Comparison of ENCODE assay signal across 24 cellular contexts in genomic region chr15:58631319-58631718, GRCh38.
DNase-seq lines count a peak whose midpoint lies in the region; ATAC-seq, FAIRE-seq and TF ChIP-seq lines count a peak whose summit lies in the region.
"Had no signal": no experiment of that assay in that cellular context is flagged by ENCODE, and none has a peak within 500 bp of the region (broad histone marks: within the 10 kb centered on the region; RNA-seq: fewer than 3 reads in every experiment).

No MANE protein-coding gene starts in this region.

- H3K4me1 ChIP-seq in GM12878 (ENCODE audit: control insufficient read depth, insufficient read depth, low read length) (peaks cover 8% of the 10 kb centered on the region; the same call in 1 of the 2 replicates), vagina (peaks cover 20% of the 10 kb centered on the region)

- no peaks in the 10 kb centered on the region for H3K9me3 Mint-ChIP-seq in activated CD4-positive, alpha-beta T cell treated with anti-CD3 and anti-CD28 coated beads, Interleukin-2, amount 10 ng/mL, durations not matched to agents 24 days and 14 days
- no peaks in the 10 kb centered on the region for H3K9me3 Mint-ChIP-seq in Calu3 (ENCODE audit: low read depth, unreplicated experiment)
- H3K9me3 Mint-ChIP-seq in osteocyte (ENCODE audit: unreplicated experiment), result no peaks in the 10 kb centered on the region
- H3K9me3 Mint-ChIP-seq: type B pancreatic cell had no signal

- BruUV-seq in Calu3 (replicated peaks; lab: Mats Ljungman, UMichigan) (no TSS peak), GM12878 (replicated peaks; lab: Mats Ljungman, UMichigan) (no TSS peak)

- H3K36me3 Mint-ChIP-seq in activated CD4-positive, alpha-beta T cell treated with anti-CD3 and anti-CD28 coated beads, Interleukin-2, amount 10 ng/mL, durations not matched to agents 24 days and 14 days (ENCODE audit: low read depth), result peaks cover 32% of the 10 kb centered on the region
- H3K36me3 Mint-ChIP-seq in Calu3 (ENCODE audit: insufficient read depth, unreplicated experiment) (peaks cover 18% of the 10 kb centered on the region), osteocyte (ENCODE audit: unreplicated experiment) (peaks cover 28% of the 10 kb centered on the region)

- no peak for TF ChIP-seq EP300 in GM12878 (IDR thresholded peaks at IDR 0.05; ENCODE audit: borderline replicate concordance in 1 of 2, control insufficient read depth in 1 of 2, low read depth in 2 of 2, low read length in 2 of 2)

- no peak for TF ChIP-seq RAD21 in GM12878 (IDR thresholded peaks at IDR 0.05; ENCODE audit: insufficient read depth, low read depth, low read length)

- H3K27me3 ChIP-seq in GM12878 (replicated peaks in 1 of 2; ENCODE audit: control insufficient read depth in 2 of 2, insufficient read depth in 2 of 2, low read length in 1 of 2) (no peaks in the 10 kb centered on the region), vagina (no peaks in the 10 kb centered on the region)
- H3K27me3 ChIP-seq: colonic mucosa, heart left ventricle had no signal

- H3K36me3 ChIP-seq in GM12878 (ENCODE audit: control insufficient read depth in 2 of 2, insufficient read depth in 2 of 2, low read length in 1 of 2) (peaks cover 0 to 9% of the 10 kb centered on the region in 2 experiments; a peak in 3 of 4 replicates), vagina (no peaks in the 10 kb centered on the region)
- H3K36me3 ChIP-seq: colonic mucosa had no signal

- peaks cover 2% of the 10 kb centered on the region for H3K79me2 ChIP-seq in GM12878 (ENCODE audit: control insufficient read depth, insufficient read depth, low read length)

- no peaks in the 10 kb centered on the region for H3K27me3 Mint-ChIP-seq in activated CD4-positive, alpha-beta T cell treated with anti-CD3 and anti-CD28 coated beads, Interleukin-2, amount 10 ng/mL, durations not matched to agents 24 days and 14 days
- H3K27me3 Mint-ChIP-seq in Calu3 (ENCODE audit: unreplicated experiment), result no peaks in the 10 kb centered on the region
- no peaks in the 10 kb centered on the region for H3K27me3 Mint-ChIP-seq in osteocyte (ENCODE audit: unreplicated experiment)
- H3K27me3 Mint-ChIP-seq: type B pancreatic cell had no signal

- no peaks in the 10 kb centered on the region for H4K20me1 ChIP-seq in GM12878 (ENCODE audit: control insufficient read depth, insufficient read depth)

- H3K9ac ChIP-seq in GM12878 (ENCODE audit: control insufficient read depth, insufficient read depth, low read length), result no peak overlapping the region

- DNase-seq in activated CD4-positive, alpha-beta T cell treated with anti-CD3 and anti-CD28 coated beads, Interleukin-2, amount 10 ng/mL, durations not matched to agents 24 days and 14 days, result no peak
- no peak for DNase-seq in activated CD4-positive, alpha-beta T cell treated with anti-CD3 and anti-CD28 coated beads, Interleukin-2, amount 50 U/mL, for 48 hours
- no peak for DNase-seq in Calu3
- no peak for DNase-seq in GM12878 (ENCODE audit: low read depth, low spot score)
- DNase-seq in osteocyte (ENCODE audit: extremely low spot score, unreplicated experiment), result no peak
- DNase-seq in vagina (ENCODE audit: extremely low spot score in 2 of 2), result no peak
- DNase-seq: colonic mucosa, GF-D8, heart left ventricle, IMR-90, left ventricle myocardium superior, NCI-H1436, NCI-H2171 treated with DMSO at 0.1 percent for 48 hours, NCI-H774, occipital lobe, OCI-M1, Right ventricle myocardium superior, SW 1271, WERI-Rb-1 had no signal

- SMC1A ChIA-PET in GM12878 (lab: Charles Lee; ENCODE audit: uncharacterized antibody, unreplicated experiment), result interaction anchor here (0.8 to 1.6 kb wide), 5 partner anchors 8 to 114 kb away, joined by 3 to 4 read pairs (median 3); no protein-coding TSS in a partner anchor

- H3K27ac ChIP-seq in GM12878 (ENCODE audit: control insufficient read depth, insufficient read depth) (no peak overlapping the region), vagina (no peak overlapping the region)
- H3K27ac ChIP-seq: A549, C4-2B, colonic mucosa, heart left ventricle, WERI-Rb-1 had no signal

- no peak overlapping the region for H2AFZ ChIP-seq in GM12878 (ENCODE audit: control insufficient read depth, low read depth, low read length)

- H3K4me2 ChIP-seq in GM12878 (ENCODE audit: control insufficient read depth, insufficient read depth), result no peak overlapping the region
- H3K4me2 ChIP-seq: A549 had no signal

- ATAC-seq in GM12878 (no peak), GM18858 (IDR thresholded peaks at IDR 0.05; ENCODE audit: unreplicated experiment) (no peak), HG02610 (IDR thresholded peaks at IDR 0.05; ENCODE audit: unreplicated experiment) (no peak)
- ATAC-seq: A549, heart left ventricle, left ventricle myocardium superior had no signal

- TF ChIP-seq POLR2A in GM12878 (IDR thresholded peaks at IDR 0.05; ENCODE audit: low read depth, low read length) (no peak), vagina (IDR thresholded peaks at IDR 0.05) (no peak)

- intact Hi-C loops in activated CD4-positive, alpha-beta T cell treated with anti-CD3 and anti-CD28 coated beads, Interleukin-2, amount 10 ng/mL, durations not matched to agents 24 days and 14 days (cut with micrococcal nuclease), result loop anchor here (5.0 kb wide), 1 partner anchor 34 kb away; no protein-coding TSS in a partner anchor
- intact Hi-C loops in Calu3 (cut with micrococcal nuclease; ENCODE audit: unreplicated experiment) (no loop called here), GM12878 (cut with micrococcal nuclease; ENCODE audit: unreplicated experiment) (no loop called here), vagina (cut with DNase I) (no loop called here)

- H3K4me3 ChIP-seq in GM12878, result no peak overlapping the region
- no peak overlapping the region for H3K4me3 ChIP-seq in vagina
- H3K4me3 ChIP-seq: A549, colonic mucosa, heart left ventricle had no signal

- H3K4me1 Mint-ChIP-seq in activated CD4-positive, alpha-beta T cell treated with anti-CD3 and anti-CD28 coated beads, Interleukin-2, amount 10 ng/mL, durations not matched to agents 24 days and 14 days, result peaks cover 48% of the 10 kb centered on the region
- peaks cover 31% of the 10 kb centered on the region for H3K4me1 Mint-ChIP-seq in Calu3 (ENCODE audit: low read depth, unreplicated experiment)
- H3K4me1 Mint-ChIP-seq in osteocyte (ENCODE audit: unreplicated experiment), result peaks cover 42% of the 10 kb centered on the region

- in situ Hi-C loops in GM12878 (cut with MboI), result no loop called here

- RAD21 ChIA-PET in GM12878 (lab: Charles Lee; ENCODE audit: unreplicated experiment), result no interaction called here

- no peak for FAIRE-seq in GM12878 (lab: Jason Lieb, UNC)

- POLR2A ChIA-PET in GM12878 (lab: Charles Lee), result no interaction called here

- H3K9me3 ChIP-seq in GM12878 (replicated peaks; ENCODE audit: control insufficient read depth, insufficient read depth, low read length) (no peaks in the 10 kb centered on the region), vagina (no peaks in the 10 kb centered on the region)
- H3K9me3 ChIP-seq: A549, colonic mucosa, heart left ventricle had no signal

- WGBS in GM12878 (ENCODE audit: insufficient coverage, insufficient replicate concordance, low lambda C conversion rate, missing lambda C conversion rate), result 98% methylated on average over 2 of the region's 2 CpGs

- TF ChIP-seq CTCF in Calu3 (IDR thresholded peaks at IDR 0.05; ENCODE audit: unreplicated experiment) (no peak), GM12878 (IDR thresholded peaks at IDR 0.05 in 2 of 3, conservative IDR thresholded peaks at IDR 0.05 in 1 of 3; ENCODE audit: control insufficient read depth in 2 of 3, extremely low read depth in 1 of 3, insufficient read depth in 1 of 3, low read depth in 3 of 3, low read length in 3 of 3) (no peak), osteocyte (IDR thresholded peaks at IDR 0.05) (no peak), vagina (IDR thresholded peaks at IDR 0.05) (no peak)

- CTCF ChIA-PET in Calu3 (lab: Charles Lee) (no interaction called here), GM12878 (lab: Yijun Ruan, JAX) (no interaction called here)

- peak overlapping the region; percentile 70 for H3K27ac Mint-ChIP-seq in activated CD4-positive, alpha-beta T cell treated with anti-CD3 and anti-CD28 coated beads, Interleukin-2, amount 10 ng/mL, durations not matched to agents 24 days and 14 days
- H3K27ac Mint-ChIP-seq in Calu3 (ENCODE audit: unreplicated experiment), result peak overlapping the region; percentile 45
- H3K27ac Mint-ChIP-seq in osteocyte (ENCODE audit: unreplicated experiment), result peak overlapping the region; percentile 24
- H3K27ac Mint-ChIP-seq: type B pancreatic cell had no signal

- H3K4me3 Mint-ChIP-seq in activated CD4-positive, alpha-beta T cell treated with anti-CD3 and anti-CD28 coated beads, Interleukin-2, amount 10 ng/mL, durations not matched to agents 24 days and 14 days, result no peak overlapping the region
- H3K4me3 Mint-ChIP-seq in Calu3 (ENCODE audit: low read depth, unreplicated experiment) (no peak overlapping the region), osteocyte (ENCODE audit: unreplicated experiment) (no peak overlapping the region)
- H3K4me3 Mint-ChIP-seq: type B pancreatic cell had no signal

TF ChIP-seq in GM12878, 131 proteins besides CTCF, POLR2A, EP300 and RAD21 (continues in another document):
- TF ChIP-seq BCLAF1 (IDR thresholded peaks at IDR 0.05), result no peak
- no peak for TF ChIP-seq CBX3 (IDR thresholded peaks at IDR 0.05; ENCODE audit: borderline replicate concordance, low read depth)
- TF ChIP-seq NFIC (IDR thresholded peaks at IDR 0.05; ENCODE audit: low read depth, low read length), result 0 out of 2 replicates have a peak, but pooled peaks have one; percentile 19
